17 cellular contexts compared by ENCODE assay signal in genomic region chr4:181582595-181582994, GRCh38.
DNase-seq lines count a peak whose midpoint lies in the region; ATAC-seq, FAIRE-seq and TF ChIP-seq lines count a peak whose summit lies in the region.
"Had no signal": no experiment of that assay in that cellular context is flagged by ENCODE, and none has a peak within 500 bp of the region (broad histone marks: within the 10 kb centered on the region; RNA-seq: fewer than 3 reads in every experiment).

No MANE protein-coding gene starts in this region.

- no peaks in the 10 kb centered on the region for H3K9me3 ChIP-seq in HepG2 (ENCODE audit: low read length)
- H3K9me3 ChIP-seq in right lobe of liver = no peaks in the 10 kb centered on the region
- no peaks in the 10 kb centered on the region for H3K9me3 ChIP-seq in endodermal cell (ENCODE audit: control insufficient read depth, low read length)
- H3K9me3 ChIP-seq: transverse colon had no signal

- H2AFZ ChIP-seq in HepG2 (ENCODE audit: low read length) = no peak overlapping the region

- H3K36me3 ChIP-seq in HepG2 (replicated peaks in 1 of 2; ENCODE audit: control insufficient read depth in 1 of 2, insufficient read depth in 2 of 2, low read length in 2 of 2) (no peaks in the 10 kb centered on the region), right lobe of liver (no peaks in the 10 kb centered on the region), endodermal cell (ENCODE audit: control insufficient read depth, insufficient read depth, low read length) (no peaks in the 10 kb centered on the region)
- H3K36me3 ChIP-seq: transverse colon had no signal

- H3K27ac Mint-ChIP-seq in endodermal cell = no peak overlapping the region
- H3K27ac Mint-ChIP-seq: activated naive CD8-positive, alpha-beta T cell treated with anti-CD3 and anti-CD28 coated beads for 36 hours; stimulated activated memory B cell treated with anti-CD40 and anti-IgM and Interleukin-4, amounts not matched to agents 10 μg/mL and 1 μg/mL and 100 μg/mL, for 72 hours; T-helper 17 cell had no signal

- in situ Hi-C loops in HepG2 (cut with HindIII; ENCODE audit: extremely low pct_ligation_motif_present, low pct_unique_long_range_greater_than_20kb) = no loop called here

- no peak overlapping the region for H3K4me2 ChIP-seq in HepG2 (ENCODE audit: low read depth, low read length)

- H3K4me3 ChIP-seq in HepG2 (replicated peaks in 1 of 3; ENCODE audit: insufficient read depth in 1 of 3, low read depth in 2 of 3, low read length in 3 of 3) (no peak overlapping the region), right lobe of liver (no peak overlapping the region), NB4 (ENCODE audit: low read depth, low read length) (no peak overlapping the region), endodermal cell (ENCODE audit: low read length) (no peak overlapping the region)
- H3K4me3 ChIP-seq: transverse colon had no signal

- WGBS in HepG2 (ENCODE audit: low lambda C conversion rate) = 33% methylated on average over 4 of the region's 4 CpGs
- 74% methylated on average over 3 of the region's 4 CpGs for WGBS in right lobe of liver (ENCODE audit: insufficient coverage, low coverage, low lambda C conversion rate, missing lambda C conversion rate)
- WGBS in endodermal cell (ENCODE audit: insufficient coverage in 1 of 2, insufficient read length in 1 of 2), 2 experiments = 96 to 98% methylated on average over 2 to 4 of the region's 4 CpGs

- intact Hi-C loops in HepG2 (cut with micrococcal nuclease; ENCODE audit: unreplicated experiment) (no loop called here), right lobe of liver (cut with DNase I) (no loop called here)

- FAIRE-seq in HepG2 (lab: Jason Lieb, UNC) = no peak
- no peak for FAIRE-seq in GM12891 (lab: Jason Lieb, UNC)

- H3K27me3 ChIP-seq in HepG2 (ENCODE audit: control insufficient read depth in 1 of 2, insufficient read depth in 2 of 2, low read length in 2 of 2) = no peaks in the 10 kb centered on the region; a peak in 2 of 5 replicates
- no peaks in the 10 kb centered on the region for H3K27me3 ChIP-seq in right lobe of liver
- no peaks in the 10 kb centered on the region for H3K27me3 ChIP-seq in endodermal cell (ENCODE audit: control insufficient read depth, insufficient read depth, low read length, poor library complexity, severe bottlenecking)
- H3K27me3 ChIP-seq: transverse colon had no signal

- H3K9ac ChIP-seq in HepG2 (ENCODE audit: insufficient read depth, low read depth, low read length) = no peak overlapping the region
- H3K9ac ChIP-seq in endodermal cell (ENCODE audit: extremely low read depth, low read length, poor library complexity, severe bottlenecking) = no peak overlapping the region

- H3K79me2 ChIP-seq in HepG2 (ENCODE audit: insufficient read depth, low read length) = no peaks in the 10 kb centered on the region

- no peaks in the 10 kb centered on the region for H3K9me3 Mint-ChIP-seq in endodermal cell
- H3K9me3 Mint-ChIP-seq: stimulated activated memory B cell treated with anti-CD40 and anti-IgM and Interleukin-4, amounts not matched to agents 10 μg/mL and 1 μg/mL and 100 μg/mL, for 72 hours had no signal

- POLR2A ChIA-PET in HepG2 (lab: Yijun Ruan, JAX) = no interaction called here

- no peak for TF ChIP-seq POLR2A in HepG2 (IDR thresholded peaks at IDR 0.05; ENCODE audit: insufficient read depth in 1 of 2, low read depth in 2 of 2, low read length in 2 of 2)
- TF ChIP-seq POLR2A in right lobe of liver (IDR thresholded peaks at IDR 0.05) = no peak
- no peak for TF ChIP-seq POLR2A in NB4 (IDR thresholded peaks at IDR 0.05; ENCODE audit: extremely low read depth, insufficient read length)
- TF ChIP-seq POLR2A in GM12891 (IDR thresholded peaks at IDR 0.05; ENCODE audit: low read depth, low read length) = no peak

- TF ChIP-seq EP300 in HepG2 (IDR thresholded peaks at IDR 0.05; ENCODE audit: low read depth in 2 of 2, low read length in 2 of 2) = no peak
- no peak for TF ChIP-seq EP300 in HepG2 (CRISPR knock-in tag; IDR thresholded peaks at IDR 0.05; ENCODE audit: borderline replicate concordance)

- CTCF ChIA-PET in HepG2 (lab: Yijun Ruan, JAX; ENCODE audit: low intra/inter-chr PET ratio, low total read pairs) = no interaction called here

- ATAC-seq in HepG2 (no peak), right lobe of liver (no peak), HG02571 (IDR thresholded peaks at IDR 0.05; ENCODE audit: unreplicated experiment) (no peak), GM18867 (IDR thresholded peaks at IDR 0.05; ENCODE audit: unreplicated experiment) (no peak), HG03354 (IDR thresholded peaks at IDR 0.05; ENCODE audit: poor library complexity, severe bottlenecking, unreplicated experiment) (no peak)
- ATAC-seq: stimulated activated memory B cell treated with anti-CD40 and anti-IgM and Interleukin-4, amounts not matched to agents 10 μg/mL and 1 μg/mL and 100 μg/mL, for 72 hours; T-helper 17 cell had no signal

- TF ChIP-seq CTCF in HepG2 (CRISPR knock-in tag; IDR thresholded peaks at IDR 0.05) (peak; percentile 24; the same call in 1 of the 2 replicates), right lobe of liver (IDR thresholded peaks at IDR 0.05) (no peak), NB4 (IDR thresholded peaks at IDR 0.05; ENCODE audit: low read depth, low read length) (peak; percentile 28), endodermal cell (conservative IDR thresholded peaks at IDR 0.05) (peak; percentile 60)

- H4K20me1 ChIP-seq in HepG2 (ENCODE audit: insufficient read depth, low read length) = no peaks in the 10 kb centered on the region

- H3K4me1 Mint-ChIP-seq in endodermal cell = peaks cover 1% of the 10 kb centered on the region
- H3K4me1 Mint-ChIP-seq: activated naive CD8-positive, alpha-beta T cell treated with anti-CD3 and anti-CD28 coated beads for 36 hours; stimulated activated memory B cell treated with anti-CD40 and anti-IgM and Interleukin-4, amounts not matched to agents 10 μg/mL and 1 μg/mL and 100 μg/mL, for 72 hours; T-helper 17 cell had no signal

- no peaks in the 10 kb centered on the region for H3K27me3 Mint-ChIP-seq in endodermal cell (ENCODE audit: insufficient read depth)
- H3K27me3 Mint-ChIP-seq: stimulated activated memory B cell treated with anti-CD40 and anti-IgM and Interleukin-4, amounts not matched to agents 10 μg/mL and 1 μg/mL and 100 μg/mL, for 72 hours; T-helper 17 cell had no signal

- H3K36me3 Mint-ChIP-seq in endodermal cell (ENCODE audit: low read depth) = no peaks in the 10 kb centered on the region
- H3K36me3 Mint-ChIP-seq: activated naive CD8-positive, alpha-beta T cell treated with anti-CD3 and anti-CD28 coated beads for 36 hours; stimulated activated memory B cell treated with anti-CD40 and anti-IgM and Interleukin-4, amounts not matched to agents 10 μg/mL and 1 μg/mL and 100 μg/mL, for 72 hours had no signal

- TF ChIP-seq RAD21 in HepG2 (CRISPR knock-in tag; IDR thresholded peaks at IDR 0.05) = no peak

- H3K27ac ChIP-seq in HepG2 (ENCODE audit: extremely low read length, insufficient read depth, low read length) = no peak overlapping the region
- no peak overlapping the region for H3K27ac ChIP-seq in right lobe of liver
- H3K27ac ChIP-seq in endodermal cell (ENCODE audit: low read depth, low read length) = no peak overlapping the region
- H3K27ac ChIP-seq: transverse colon had no signal

- no peak overlapping the region for H3K4me3 Mint-ChIP-seq in endodermal cell
- H3K4me3 Mint-ChIP-seq: activated naive CD8-positive, alpha-beta T cell treated with anti-CD3 and anti-CD28 coated beads for 36 hours; stimulated activated memory B cell treated with anti-CD40 and anti-IgM and Interleukin-4, amounts not matched to agents 10 μg/mL and 1 μg/mL and 100 μg/mL, for 72 hours; T-helper 17 cell had no signal

- H3K4me1 ChIP-seq in HepG2 (ENCODE audit: insufficient read depth, low read length) (no peaks in the 10 kb centered on the region), right lobe of liver (no peaks in the 10 kb centered on the region), endodermal cell (ENCODE audit: control insufficient read depth, insufficient read depth, low read length) (no peaks in the 10 kb centered on the region)
- H3K4me1 ChIP-seq: transverse colon had no signal

- BruUV-seq in HepG2 (replicated peaks; lab: Mats Ljungman, UMichigan) = no TSS peak

- DNase-seq in HepG2 (ENCODE audit: low spot score) = no peak
- no peak for DNase-seq in right lobe of liver
- DNase-seq in NB4 (ENCODE audit: low read depth) = peak; percentile 20
- no peak for DNase-seq in endodermal cell
- no peak for DNase-seq in GM12891 (ENCODE audit: insufficient read length, low spot score)
- DNase-seq: activated CD4-positive, CD25-positive, alpha-beta regulatory T cell treated with anti-CD3 and anti-CD28 coated beads, Interleukin-2, amount 50 U/mL, for 72 hours; activated naive CD8-positive, alpha-beta T cell treated with anti-CD3 and anti-CD28 coated beads for 36 hours; midbrain; NCI-H1048; NCI-H2107; nucleus accumbens; T-helper 17 cell; transverse colon had no signal

TF ChIP-seq in HepG2, 621 proteins besides CTCF, POLR2A, EP300 and RAD21:
- TF ChIP-seq YY1 (IDR thresholded peaks at IDR 0.05; ENCODE audit: insufficient read depth, insufficient replicate concordance, low read depth, low read length) (peak; percentile 55), ZNF766 (CRISPR knock-in tag; IDR thresholded peaks at IDR 0.05; ENCODE audit: borderline replicate concordance) (no peak)

TF ChIP-seq in GM12891, 5 proteins besides CTCF, POLR2A, EP300 and RAD21:
- TF ChIP-seq PAX5 (IDR thresholded peaks at IDR 0.05; ENCODE audit: insufficient read depth, low read length, severe bottlenecking) (no peak), POU2F2 (IDR thresholded peaks at IDR 0.05; ENCODE audit: low read depth, low read length) (no peak), TAF1 (IDR thresholded peaks at IDR 0.05; ENCODE audit: low read depth, low read length) (no peak), POLR2AphosphoS5 (IDR thresholded peaks at IDR 0.05; ENCODE audit: low read depth, low read length) (no peak), SPI1 (IDR thresholded peaks at IDR 0.05; ENCODE audit: low read depth, low read length) (no peak)

Comparison
In these comparisons a context has a peak if more than half of its experiments do, and no peak if none do; other contexts are left out.
1. CTCF ChIP-seq: peak in HepG2 (single experiment), NB4 (single experiment) and endodermal cell (single experiment); none in right lobe of liver (0 of 4).